9 cellular contexts compared by ENCODE assay signal in genomic region chr19:28932446-28932845, GRCh38.
"Had no signal": no experiment of that assay in that cellular context is flagged by ENCODE, and none has a peak within 500 bp of the region (broad histone marks: within the 10 kb centered on the region; RNA-seq: fewer than 3 reads in every experiment).

No MANE protein-coding gene starts in this region.

- H3K9ac ChIP-seq: GM23248 had no signal

- H3K36me3 ChIP-seq: HAP-1 had no signal

- H3K4me1 ChIP-seq: HAP-1 had no signal

- H3K27ac Mint-ChIP-seq: HFFc6 had no signal

- H3K27ac ChIP-seq: GM23248, HL-60 had no signal

- H3K4me3 Mint-ChIP-seq: HFFc6 had no signal

- DNase-seq: GOT3, H7, HFFc6 had no signal

- H3K4me3 ChIP-seq: GM23248, HAP-1, K562 had no signal

- H3K9me3 ChIP-seq: HAP-1 had no signal

- H3K9me3 Mint-ChIP-seq: HFFc6 had no signal

- H2AFZ ChIP-seq: GM23248 had no signal

- ATAC-seq: HCT116, HepG2, K562 had no signal
